ENCODE assay signal across 8 cellular contexts in the genomic region with DNA sequence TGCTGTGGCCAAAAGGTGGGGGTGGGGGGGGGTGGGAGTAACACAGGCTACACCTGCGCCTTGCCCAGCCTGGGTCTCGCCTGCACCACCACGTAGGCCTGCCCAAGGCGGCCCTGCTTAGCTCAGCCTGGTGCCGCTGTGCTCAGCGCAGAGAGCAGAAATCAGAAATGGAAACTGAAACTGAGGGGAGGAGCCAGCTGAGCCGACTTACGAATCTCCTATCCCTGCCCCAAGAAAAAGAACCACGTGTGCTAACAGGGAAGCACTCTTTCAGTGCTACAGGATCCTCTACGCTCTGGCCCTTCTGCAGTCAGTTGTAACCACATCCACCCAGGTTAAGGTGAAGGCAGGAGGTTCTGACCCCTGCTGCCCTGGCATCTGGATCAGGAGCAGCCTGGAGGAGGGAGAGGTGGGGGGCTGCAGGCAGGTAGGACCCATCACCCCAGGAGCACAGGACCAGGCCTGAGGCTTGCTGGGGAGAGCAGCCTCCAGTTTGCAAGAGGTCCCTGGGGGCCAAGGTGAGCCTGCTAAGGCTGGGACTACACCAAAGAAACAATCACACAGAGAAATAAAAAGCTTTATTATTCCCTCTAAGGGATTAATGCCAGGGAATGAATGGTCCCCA. TPM values are rescaled to one million over a fixed set of nuclear protein-coding genes. Genes with fewer than 3 reads are reported as not detected.
DNase-seq lines count a peak whose midpoint lies in the region; ATAC-seq, FAIRE-seq and TF ChIP-seq lines count a peak whose summit lies in the region.

A gene (minus strand): TSS at position 163 of the 625 bp plus-strand sequence. CDS start 822 bp downstream, outside the sequence.

- peak; percentile 94 for FAIRE-seq in A204.1 (lab: Jason Lieb, UNC)

- peak within 1 kb of the TSS; percentile 97 for H3K27ac Mint-ChIP-seq in activated T-cell treated with anti-CD3 and anti-CD28 coated beads, Interleukin-2, amount 50 U/mL, for 72 hours
- peak within 1 kb of the TSS; percentile 61 for H3K27ac Mint-ChIP-seq in osteocyte (ENCODE audit: unreplicated experiment)

- H3K27me3 ChIP-seq in tibial artery = no peaks in the 10 kb centered on the region

- intact Hi-C loops in tibial artery (cut with DNase I; ENCODE audit: low total_unique reads) = loop anchor here (10.0 kb wide), 1 partner anchor 148 kb away; a partner anchor contains a TSS

- peaks cover 36% of the 10 kb centered on the region for H3K4me1 Mint-ChIP-seq in activated T-cell treated with anti-CD3 and anti-CD28 coated beads, Interleukin-2, amount 50 U/mL, for 72 hours (ENCODE audit: low read depth)
- peaks cover 14% of the 10 kb centered on the region for H3K4me1 Mint-ChIP-seq in osteocyte (ENCODE audit: unreplicated experiment)

- H3K4me3 ChIP-seq in fibroblast of pulmonary artery (replicated peaks; ENCODE audit: low read depth, low read length) (peak within 1 kb of the TSS; percentile 53), tibial artery (peak within 1 kb of the TSS; percentile 56 to 63)

- peaks cover 9 to 41% (median 10%) of the 10 kb centered on the region in 3 donors for H3K36me3 ChIP-seq in tibial artery

- H3K27me3 Mint-ChIP-seq in activated T-cell treated with anti-CD3 and anti-CD28 coated beads, Interleukin-2, amount 50 U/mL, for 72 hours (ENCODE audit: low read depth) = no peaks in the 10 kb centered on the region
- no peaks in the 10 kb centered on the region for H3K27me3 Mint-ChIP-seq in osteocyte (ENCODE audit: unreplicated experiment)

- DNase-seq in OCI-M1 (lab: John Stamatoyannopoulos, UW) (peak; percentile 95), fibroblast of pulmonary artery (ENCODE audit: low read depth) (peak; percentile 86), osteocyte (ENCODE audit: extremely low spot score, unreplicated experiment) (no peak), tibial artery (peak; percentile 77 to 86)
- DNase-seq in activated T-cell treated with anti-CD3 and anti-CD28 coated beads, Interleukin-2, amount 50 U/mL, for 72 hours = peak; percentile 83 to 88

- H3K27ac ChIP-seq in tibial artery = peak within 1 kb of the TSS; percentile 84 to 91

- H3K9me3 ChIP-seq in tibial artery = no peaks in the 10 kb centered on the region

- ATAC-seq in GM18867 (IDR thresholded peaks at IDR 0.05; ENCODE audit: unreplicated experiment) (peak; percentile 51), HG03103 (IDR thresholded peaks at IDR 0.05; ENCODE audit: low read depth, unreplicated experiment) (peak; percentile 48)
- ATAC-seq in activated T-cell treated with anti-CD3 and anti-CD28 coated beads, Interleukin-2, amount 50 U/mL, for 72 hours (replicated peaks in 1 of 2) = peak; percentile 84 to 85

- no peak for TF ChIP-seq CTCF in fibroblast of pulmonary artery (IDR thresholded peaks at IDR 0.05; ENCODE audit: low read length, missing control alignments)
- TF ChIP-seq CTCF in osteocyte (IDR thresholded peaks at IDR 0.05) = no peak
- no peak for TF ChIP-seq CTCF in tibial artery (IDR thresholded peaks at IDR 0.05)

- peaks cover 0 to 5% of the 10 kb centered on the region in 2 donors for H3K36me3 Mint-ChIP-seq in activated T-cell treated with anti-CD3 and anti-CD28 coated beads, Interleukin-2, amount 50 U/mL, for 72 hours (ENCODE audit: insufficient read depth in 2 of 2)
- peaks cover 8% of the 10 kb centered on the region for H3K36me3 Mint-ChIP-seq in osteocyte (ENCODE audit: unreplicated experiment)

- peak within 1 kb of the TSS; percentile 85 to 96 for H3K4me3 Mint-ChIP-seq in activated T-cell treated with anti-CD3 and anti-CD28 coated beads, Interleukin-2, amount 50 U/mL, for 72 hours
- peak within 1 kb of the TSS; percentile 29 for H3K4me3 Mint-ChIP-seq in osteocyte (ENCODE audit: unreplicated experiment)

- H3K4me1 ChIP-seq in tibial artery = peaks cover 0 to 25% (median 12%) of the 10 kb centered on the region in 4 donors

- H3K9me3 Mint-ChIP-seq in activated T-cell treated with anti-CD3 and anti-CD28 coated beads, Interleukin-2, amount 50 U/mL, for 72 hours = no peaks in the 10 kb centered on the region
- H3K9me3 Mint-ChIP-seq in osteocyte (ENCODE audit: unreplicated experiment) = no peaks in the 10 kb centered on the region

RNA-seq across cellular contexts. Expression of the gene that starts here (rescaled TPM):
- 10 to 100 TPM; 33.2 to 62.0 TPM for total RNA-seq in activated T-cell treated with anti-CD3 and anti-CD28 coated beads, Interleukin-2, amount 50 U/mL, for 72 hours
- 2.3 and 2.4 TPM in 2 replicates for total RNA-seq in osteocyte

Comparison
In these comparisons a context has a peak if more than half of its experiments do, and no peak if none do; other contexts are left out.
1. RNA of the gene that starts here (total RNA-seq): 33.2 to 62.0 TPM in activated T-cell treated with anti-CD3 and anti-CD28 coated beads, Interleukin-2, amount 50 U/mL, for 72 hours; 2.3 to 2.4 TPM in osteocyte; every median in the first group is over 10 times any median in the second.
2. Peak in every context shown above with its lines, with median percentiles within 50 percentile points of each other: ATAC-seq.